17 cellular contexts compared by ENCODE assay signal in genomic region chr7:101104799-101105198, GRCh38. TPM values are rescaled to one million over a fixed set of nuclear protein-coding genes. Genes with fewer than 3 reads are reported as not detected.
DNase-seq lines count a peak whose midpoint lies in the region; ATAC-seq, FAIRE-seq and TF ChIP-seq lines count a peak whose summit lies in the region.
"Had no signal": no experiment of that assay in that cellular context is flagged by ENCODE, and none has a peak within 500 bp of the region (broad histone marks: within the 10 kb centered on the region; RNA-seq: fewer than 3 reads in every experiment).

No MANE protein-coding gene starts in this region.

- dilution Hi-C loops in IMR-90 (cut with HindIII; ENCODE audit: low sequenced_read_pairs, unreplicated experiment), result no loop called here

- H3K79me2 ChIP-seq in HepG2 (ENCODE audit: insufficient read depth, low read length) (no peaks in the 10 kb centered on the region), PC-9 (ENCODE audit: low read depth) (peaks cover 19% of the 10 kb centered on the region; the same call in 1 of the 2 replicates)

- H3K79me1 ChIP-seq in IMR-90 (ENCODE audit: low read depth in 1 of 2, low read length in 2 of 2), result peaks cover 11 to 38% of the 10 kb centered on the region in 2 experiments; a peak in 3 of 4 replicates

- no peaks in the 10 kb centered on the region for H3K36me3 Mint-ChIP-seq in progenitor cell of endocrine pancreas (ENCODE audit: insufficient read depth)

- POLR2A ChIA-PET in IMR-90 (lab: Charles Lee; ENCODE audit: unreplicated experiment), result no interaction called here
- POLR2A ChIA-PET in HepG2 (lab: Yijun Ruan, JAX), result interaction anchor here (3.2 to 6.3 kb wide), 2 partner anchors 17 to 21 kb away, joined by 52 to 56 read pairs; partner anchors contain the start of gene SERPINE1
- POLR2A ChIA-PET in PC-9 (lab: Charles Lee; ENCODE audit: unreplicated experiment), result interaction anchor here (0.6 kb wide), 1 partner anchor 22 kb away, joined by 4 read pairs; the partner anchor contains the start of gene SERPINE1

- peak overlapping the region; percentile 91 for H2AK5ac ChIP-seq in IMR-90 (ENCODE audit: low read depth, low read length)

- H3K4me1 ChIP-seq in IMR-90 (ENCODE audit: control insufficient read depth, insufficient read depth, low read length) (peaks cover 18% of the 10 kb centered on the region), HepG2 (ENCODE audit: insufficient read depth, low read length) (peaks cover 98% of the 10 kb centered on the region), PC-9 (replicated peaks; ENCODE audit: insufficient read depth) (peaks cover 77% of the 10 kb centered on the region)

- TF ChIP-seq EP300 in HepG2 (IDR thresholded peaks at IDR 0.05; ENCODE audit: low read depth in 2 of 2, low read length in 2 of 2) (no peak), HepG2 (CRISPR knock-in tag; IDR thresholded peaks at IDR 0.05; ENCODE audit: borderline replicate concordance) (no peak)

- H2BK120ac ChIP-seq in IMR-90 (ENCODE audit: low read depth, low read length), result peak overlapping the region; percentile 80

- no CpG with 5 or more reads among the region's 3 CpGs for WGBS in IMR-90 (ENCODE audit: extremely low coverage in 2 of 2, insufficient read length in 1 of 2), 2 experiments
- 76% methylated on average over 3 of the region's 3 CpGs for WGBS in HepG2 (ENCODE audit: low lambda C conversion rate)

- H3K56ac ChIP-seq in IMR-90 (ENCODE audit: extremely low read depth, insufficient read depth, low read length), result no peak overlapping the region

- peak overlapping the region; percentile 75 for H2BK20ac ChIP-seq in IMR-90 (ENCODE audit: low read depth, low read length)

- H3K9me3 Mint-ChIP-seq in progenitor cell of endocrine pancreas (ENCODE audit: low read depth), result no peaks in the 10 kb centered on the region

- H3K9me3 ChIP-seq in IMR-90 (ENCODE audit: control insufficient read depth, insufficient read depth, low read length), result no peaks in the 10 kb centered on the region
- no peaks in the 10 kb centered on the region for H3K9me3 ChIP-seq in HepG2 (ENCODE audit: low read length)
- H3K9me3 ChIP-seq in PC-9 (ENCODE audit: insufficient read depth, low read depth), result no peaks in the 10 kb centered on the region
- H3K9me3 ChIP-seq: BLaER1 treated with 17β-estradiol and CSF1 and Interleukin-3, amounts not matched to agents 10 nM and 100 nM had no signal

- H3K27ac ChIP-seq in IMR-90 (ENCODE audit: insufficient read depth, low read length) (no peak overlapping the region), HepG2 (ENCODE audit: extremely low read length, insufficient read depth, low read length) (peak overlapping the region; percentile 19), PC-9 (no peak overlapping the region)
- H3K27ac ChIP-seq: BLaER1 treated with 17β-estradiol and CSF1 and Interleukin-3, amounts not matched to agents 10 nM and 100 nM had no signal

- H2AK9ac ChIP-seq in IMR-90 (replicated peaks; ENCODE audit: low read depth, low read length, poor library complexity), result peak overlapping the region; percentile 90

- peaks cover 23% of the 10 kb centered on the region for H3K27me3 Mint-ChIP-seq in progenitor cell of endocrine pancreas

- CTCF ChIA-PET in IMR-90 (lab: Yijun Ruan, JAX), result no interaction called here
- CTCF ChIA-PET in HepG2 (lab: Yijun Ruan, JAX; ENCODE audit: low intra/inter-chr PET ratio, low total read pairs), result no interaction called here
- CTCF ChIA-PET in PC-9 (lab: Charles Lee), result no interaction called here

- H4K91ac ChIP-seq in IMR-90 (ENCODE audit: insufficient read depth, low read depth, low read length), result peak overlapping the region; percentile 83

- no peak overlapping the region for H3K4me2 ChIP-seq in IMR-90 (ENCODE audit: low read depth, low read length)
- H3K4me2 ChIP-seq in HepG2 (ENCODE audit: low read depth, low read length), result no peak overlapping the region
- no peak overlapping the region for H3K4me2 ChIP-seq in PC-9

- peak overlapping the region; percentile 91 for H2BK15ac ChIP-seq in IMR-90 (ENCODE audit: low read depth, low read length)

- no peak overlapping the region for H3K4me3 ChIP-seq in IMR-90 (ENCODE audit: insufficient read depth, low read depth, low read length)
- no peak overlapping the region for H3K4me3 ChIP-seq in HepG2 (replicated peaks in 1 of 3; ENCODE audit: insufficient read depth in 1 of 3, low read depth in 2 of 3, low read length in 3 of 3)
- H3K4me3 ChIP-seq in PC-9, result no peak overlapping the region
- H3K4me3 ChIP-seq: BLaER1 treated with 17β-estradiol and CSF1 and Interleukin-3, amounts not matched to agents 10 nM and 100 nM had no signal

- no peak overlapping the region for H3K18ac ChIP-seq in IMR-90 (ENCODE audit: low read depth, low read length)

- no peak overlapping the region for H3K9ac ChIP-seq in IMR-90 (ENCODE audit: low read depth, low read length)
- H3K9ac ChIP-seq in HepG2 (ENCODE audit: insufficient read depth, low read depth, low read length), result no peak overlapping the region

- no peaks in the 10 kb centered on the region for H3K9me2 ChIP-seq in PC-9 (ENCODE audit: insufficient read depth)

- no peak overlapping the region for H4K5ac ChIP-seq in IMR-90 (ENCODE audit: low read depth, low read length)

- peak; percentile 47 for DNase-seq in IMR-90
- peak; percentile 7 for DNase-seq in astrocyte of the hippocampus (ENCODE audit: low read depth, low spot score)
- no peak for DNase-seq in HepG2 (ENCODE audit: low spot score)
- DNase-seq in progenitor cell of endocrine pancreas (ENCODE audit: low spot score, unreplicated experiment), result no peak
- DNase-seq in PC-9, result no peak
- DNase-seq in HuH-7 (ENCODE audit: low spot score), result no peak
- DNase-seq: DMS53, HCEC 1CT, KG1, NCI-H1092, NCI-H2107, NCI-H226, NCI-H526 treated with DMSO at 0.1 percent for 48 hours, Right ventricle myocardium superior had no signal

- peak overlapping the region; percentile 59 for H3K27ac Mint-ChIP-seq in progenitor cell of endocrine pancreas

- H2AFZ ChIP-seq in IMR-90 (replicated peaks; ENCODE audit: low read length, poor library complexity) (peak overlapping the region; percentile 82), HepG2 (ENCODE audit: low read length) (no peak overlapping the region), PC-9 (no peak overlapping the region)

- peaks cover 64% of the 10 kb centered on the region for H3F3A ChIP-seq in PC-9 (ENCODE audit: insufficient read depth, low read depth)

- no peaks in the 10 kb centered on the region; the same call in 1 of the 2 replicates for H4K20me1 ChIP-seq in IMR-90 (ENCODE audit: insufficient read depth, low read length)
- no peaks in the 10 kb centered on the region for H4K20me1 ChIP-seq in HepG2 (ENCODE audit: insufficient read depth, low read length)
- no peaks in the 10 kb centered on the region for H4K20me1 ChIP-seq in PC-9 (ENCODE audit: insufficient read depth)

- H4K8ac ChIP-seq in IMR-90 (ENCODE audit: low read depth in 2 of 2, low read length in 2 of 2), result peak overlapping the region; percentile 36 to 77; a peak in 2 of 4 replicates

- no peaks in the 10 kb centered on the region for H3K36me3 ChIP-seq in IMR-90 (ENCODE audit: control insufficient read depth, insufficient read depth, low read length)
- H3K36me3 ChIP-seq in HepG2 (replicated peaks in 1 of 2; ENCODE audit: control insufficient read depth in 1 of 2, insufficient read depth in 2 of 2, low read length in 2 of 2), result no peaks in the 10 kb centered on the region
- no peaks in the 10 kb centered on the region for H3K36me3 ChIP-seq in PC-9 (ENCODE audit: low read depth)
- H3K36me3 ChIP-seq: BLaER1 treated with 17β-estradiol and CSF1 and Interleukin-3, amounts not matched to agents 10 nM and 100 nM had no signal

- H3K9me1 ChIP-seq in IMR-90 (ENCODE audit: insufficient read depth, low read length), result peaks cover 15% of the 10 kb centered on the region

- H3K23ac ChIP-seq in IMR-90 (ENCODE audit: low read depth, low read length), result peak overlapping the region; percentile 33; the same call in 1 of the 2 replicates

- H3K4me1 Mint-ChIP-seq in progenitor cell of endocrine pancreas (ENCODE audit: low read depth), result no peaks in the 10 kb centered on the region

- TF ChIP-seq RAD21 in IMR-90 (IDR thresholded peaks at IDR 0.05; ENCODE audit: low read length) (no peak), HepG2 (CRISPR knock-in tag; IDR thresholded peaks at IDR 0.05) (no peak)

- FAIRE-seq in HepG2 (lab: Jason Lieb, UNC), result no peak
- FAIRE-seq: HTR-8/SVneo had no signal

- peak overlapping the region; percentile 78 for H3K4ac ChIP-seq in IMR-90 (ENCODE audit: low read depth, low read length)

- in situ Hi-C loops in IMR-90 (cut with MboI; ENCODE audit: low sequenced_read_pairs) (loop anchor here (25.0 kb wide), 1 partner anchor 667 kb away; the partner anchor contains the start of genes MEPCE, PPP1R35 and ZCWPW1), HepG2 (cut with HindIII; ENCODE audit: extremely low pct_ligation_motif_present, low pct_unique_long_range_greater_than_20kb) (no loop called here)

- TF ChIP-seq POLR2A in IMR-90 (IDR thresholded peaks at IDR 0.05; ENCODE audit: low read depth, low read length) (no peak), HepG2 (IDR thresholded peaks at IDR 0.05; ENCODE audit: insufficient read depth in 1 of 2, low read depth in 2 of 2, low read length in 2 of 2) (no peak)

- BruUV-seq in IMR-90 (replicated peaks; lab: Mats Ljungman, UMichigan) (no TSS peak), HepG2 (replicated peaks; lab: Mats Ljungman, UMichigan) (no TSS peak), PC-9 (replicated peaks; lab: Mats Ljungman, UMichigan) (no TSS peak)

- no peak overlapping the region for H3K4me3 Mint-ChIP-seq in progenitor cell of endocrine pancreas (ENCODE audit: low read depth)

- H3K27me3 ChIP-seq in IMR-90 (ENCODE audit: control insufficient read depth, insufficient read depth, low read length) (no peaks in the 10 kb centered on the region), HepG2 (ENCODE audit: control insufficient read depth in 1 of 2, insufficient read depth in 2 of 2, low read length in 2 of 2) (no peaks in the 10 kb centered on the region), PC-9 (ENCODE audit: insufficient read depth, low read depth) (no peaks in the 10 kb centered on the region)

- peak overlapping the region; percentile 68 for H3K14ac ChIP-seq in IMR-90 (replicated peaks; ENCODE audit: low read depth, low read length)

- intact Hi-C loops in IMR-90 (cut with micrococcal nuclease) (no loop called here), HepG2 (cut with micrococcal nuclease; ENCODE audit: unreplicated experiment) (no loop called here), PC-9 (cut with micrococcal nuclease; ENCODE audit: unreplicated experiment) (no loop called here)

- H2BK5ac ChIP-seq in IMR-90 (ENCODE audit: low read depth, low read length, poor library complexity, severe bottlenecking), result peak overlapping the region; percentile 17

- no peak for ATAC-seq in IMR-90 (ENCODE audit: low read depth)
- no peak for ATAC-seq in HepG2
- no peak for ATAC-seq in GM21576 (IDR thresholded peaks at IDR 0.05; ENCODE audit: unreplicated experiment)

- no peak for TF ChIP-seq CTCF in IMR-90 (conservative IDR thresholded peaks at IDR 0.05; ENCODE audit: low read depth, low read length)
- TF ChIP-seq CTCF in HepG2 (CRISPR knock-in tag; IDR thresholded peaks at IDR 0.05), result no peak
- no peak for TF ChIP-seq CTCF in progenitor cell of endocrine pancreas (IDR thresholded peaks at IDR 0.05; ENCODE audit: unreplicated experiment)
- TF ChIP-seq CTCF in PC-9 (conservative IDR thresholded peaks at IDR 0.05), result no peak

RNA-seq across cellular contexts. Expression of gene TRIM56, which starts 19.5 kb away (rescaled TPM):
- total RNA-seq in IMR-90 (2012; rRNA removed), result 3.9 and 4.4 TPM in 2 replicates
- polyA plus RNA-seq in IMR-90 (2012; rRNA removed), result 4.7 and 5.9 TPM in 2 replicates
- polyA plus RNA-seq in IMR-90 (2012; cell fraction: cytosol; rRNA removed), result 2.7 and 2.9 TPM in 2 replicates
- 10.6 and 11.6 TPM in 2 replicates for polyA plus RNA-seq in IMR-90 (2012; cell fraction: nucleus; rRNA removed; ENCODE audit: low replicate concordance)
- total RNA-seq in HepG2 (2016; rRNA removed; fragmentation: Illumina TruSeq; extraction: Trizol), result 7.1 and 8.1 TPM in 2 replicates
- total RNA-seq in HepG2 (2016; cell fraction: cytosol; rRNA removed; fragmentation: Illumina TruSeq; extraction: Trizol; ENCODE audit: low read depth), result 0.51 and 0.88 TPM in 2 replicates
- 7.1 and 7.5 TPM in 2 replicates for total RNA-seq in HepG2 (2016; cell fraction: insoluble cytoplasmic fraction; rRNA removed; fragmentation: Illumina TruSeq; extraction: Trizol)
- 2.1 and 2.7 TPM in 2 replicates for total RNA-seq in HepG2 (2016; cell fraction: membrane; rRNA removed; fragmentation: Illumina TruSeq; extraction: Trizol)
- 5.7 and 8.6 TPM in 2 replicates for total RNA-seq in HepG2 (2016; cell fraction: nucleus; rRNA removed; fragmentation: Illumina TruSeq; extraction: Trizol)
- 3.0 and 3.2 TPM in 2 replicates for polyA plus RNA-seq in HepG2 (2011; rRNA removed)
- 1.3 and 1.8 TPM in 2 replicates for polyA plus RNA-seq in HepG2 (2011; cell fraction: cytosol; rRNA removed)
- 10.1 and 11.0 TPM in 2 replicates for polyA plus RNA-seq in HepG2 (2011; cell fraction: nucleus; rRNA removed)
- polyA plus RNA-seq in HepG2 (2012), result 9.5 and 9.7 TPM in 2 replicates
- polyA plus RNA-seq in HepG2 (2016; cell fraction: cytosol; fragmentation: Illumina TruSeq; extraction: Trizol; ENCODE audit: low read depth), result 0.27 and 0.32 TPM in 2 replicates
- polyA plus RNA-seq in HepG2 (2016; cell fraction: insoluble cytoplasmic fraction; fragmentation: Illumina TruSeq; extraction: Trizol; ENCODE audit: low read depth), result 2.6 and 3.8 TPM in 2 replicates
- polyA plus RNA-seq in HepG2 (2016; cell fraction: membrane; fragmentation: Illumina TruSeq; extraction: Trizol; ENCODE audit: low read depth), result 0.63 and 0.71 TPM in 2 replicates
- 10.0 and 15.0 TPM in 2 replicates for polyA plus RNA-seq in HepG2 (2016; cell fraction: nucleus; fragmentation: Illumina TruSeq; extraction: Trizol; ENCODE audit: insufficient read depth, low read depth)
- polyA minus RNA-seq in HepG2 (2011; rRNA and poly(A)+ RNA removed; ENCODE audit: low replicate concordance), result 14.7 and 16.6 TPM in 2 replicates
- polyA minus RNA-seq in HepG2 (2011; cell fraction: cytosol; rRNA and poly(A)+ RNA removed), result 3.3 and 5.4 TPM in 2 replicates
- 8.6 and 9.3 TPM in 2 replicates for polyA minus RNA-seq in HepG2 (2011; cell fraction: nucleus; rRNA and poly(A)+ RNA removed)
- total RNA-seq in progenitor cell of endocrine pancreas, result 19.3 and 22.0 TPM in 2 replicates
- 72.3 and 81.6 TPM in 2 replicates for total RNA-seq in PC-9 (2021)

RNA-seq across cellular contexts. Expression of gene SERPINE1, which starts 22.1 kb away (rescaled TPM):
- total RNA-seq in IMR-90 (2012; rRNA removed), result 1,441 and 1,485 TPM in 2 replicates
- polyA plus RNA-seq in IMR-90 (2012; rRNA removed), result 2,783 and 2,870 TPM in 2 replicates
- polyA plus RNA-seq in IMR-90 (2012; cell fraction: cytosol; rRNA removed), result 1,325 and 1,597 TPM in 2 replicates
- polyA plus RNA-seq in IMR-90 (2012; cell fraction: nucleus; rRNA removed; ENCODE audit: low replicate concordance), result 924 and 1,074 TPM in 2 replicates
- 9.2 and 21.2 TPM in 2 replicates for total RNA-seq in HepG2 (2016; rRNA removed; fragmentation: Illumina TruSeq; extraction: Trizol)
- total RNA-seq in HepG2 (2016; cell fraction: cytosol; rRNA removed; fragmentation: Illumina TruSeq; extraction: Trizol; ENCODE audit: low read depth), result 3.3 and 3.6 TPM in 2 replicates
- total RNA-seq in HepG2 (2016; cell fraction: insoluble cytoplasmic fraction; rRNA removed; fragmentation: Illumina TruSeq; extraction: Trizol), result 8.0 and 21.0 TPM in 2 replicates
- total RNA-seq in HepG2 (2016; cell fraction: membrane; rRNA removed; fragmentation: Illumina TruSeq; extraction: Trizol), result 8.0 and 9.1 TPM in 2 replicates
- total RNA-seq in HepG2 (2016; cell fraction: nucleus; rRNA removed; fragmentation: Illumina TruSeq; extraction: Trizol), result 18.0 and 20.9 TPM in 2 replicates
- polyA plus RNA-seq in HepG2 (2011; rRNA removed), result 1,576 and 2,365 TPM in 2 replicates
- polyA plus RNA-seq in HepG2 (2011; cell fraction: cytosol; rRNA removed), result 1,491 and 1,809 TPM in 2 replicates
- polyA plus RNA-seq in HepG2 (2011; cell fraction: nucleus; rRNA removed), result 562 and 817 TPM in 2 replicates
- polyA plus RNA-seq in HepG2 (2012), result 545 and 706 TPM in 2 replicates
- polyA plus RNA-seq in HepG2 (2016; cell fraction: cytosol; fragmentation: Illumina TruSeq; extraction: Trizol; ENCODE audit: low read depth), result 3.7 and 4.4 TPM in 2 replicates
- 9.1 and 11.4 TPM in 2 replicates for polyA plus RNA-seq in HepG2 (2016; cell fraction: insoluble cytoplasmic fraction; fragmentation: Illumina TruSeq; extraction: Trizol; ENCODE audit: low read depth)
- 6.1 and 6.8 TPM in 2 replicates for polyA plus RNA-seq in HepG2 (2016; cell fraction: membrane; fragmentation: Illumina TruSeq; extraction: Trizol; ENCODE audit: low read depth)
- 38.3 and 38.7 TPM in 2 replicates for polyA plus RNA-seq in HepG2 (2016; cell fraction: nucleus; fragmentation: Illumina TruSeq; extraction: Trizol; ENCODE audit: insufficient read depth, low read depth)
- polyA minus RNA-seq in HepG2 (2011; rRNA and poly(A)+ RNA removed; ENCODE audit: low replicate concordance), result 6.3 and 1,949 TPM in 2 replicates
- 904 and 1,305 TPM in 2 replicates for polyA minus RNA-seq in HepG2 (2011; cell fraction: cytosol; rRNA and poly(A)+ RNA removed)
- polyA minus RNA-seq in HepG2 (2011; cell fraction: nucleus; rRNA and poly(A)+ RNA removed), result 242 and 430 TPM in 2 replicates
- total RNA-seq in progenitor cell of endocrine pancreas, result 0.11 and 0.14 TPM in 2 replicates
- 36.2 and 45.8 TPM in 2 replicates for total RNA-seq in PC-9 (2021)

RNA-seq across cellular contexts. Expression of gene AP1S1, which starts 49.5 kb away (rescaled TPM):
- 233 and 295 TPM in 2 replicates for total RNA-seq in IMR-90 (2012; rRNA removed)
- 178 and 187 TPM in 2 replicates for polyA plus RNA-seq in IMR-90 (2012; rRNA removed)
- 282 and 325 TPM in 2 replicates for polyA plus RNA-seq in IMR-90 (2012; cell fraction: cytosol; rRNA removed)
- 110 and 121 TPM in 2 replicates for polyA plus RNA-seq in IMR-90 (2012; cell fraction: nucleus; rRNA removed; ENCODE audit: low replicate concordance)
- 57.5 and 77.9 TPM in 2 replicates for total RNA-seq in HepG2 (2016; rRNA removed; fragmentation: Illumina TruSeq; extraction: Trizol)
- 12.5 and 16.2 TPM in 2 replicates for total RNA-seq in HepG2 (2016; cell fraction: cytosol; rRNA removed; fragmentation: Illumina TruSeq; extraction: Trizol; ENCODE audit: low read depth)
- 61.5 and 77.2 TPM in 2 replicates for total RNA-seq in HepG2 (2016; cell fraction: insoluble cytoplasmic fraction; rRNA removed; fragmentation: Illumina TruSeq; extraction: Trizol)
- total RNA-seq in HepG2 (2016; cell fraction: membrane; rRNA removed; fragmentation: Illumina TruSeq; extraction: Trizol), result 27.8 and 28.9 TPM in 2 replicates
- total RNA-seq in HepG2 (2016; cell fraction: nucleus; rRNA removed; fragmentation: Illumina TruSeq; extraction: Trizol), result 21.6 and 22.0 TPM in 2 replicates
- polyA plus RNA-seq in HepG2 (2011; rRNA removed), result 65.2 and 68.1 TPM in 2 replicates
- 72.3 and 73.9 TPM in 2 replicates for polyA plus RNA-seq in HepG2 (2011; cell fraction: cytosol; rRNA removed)
- polyA plus RNA-seq in HepG2 (2011; cell fraction: nucleus; rRNA removed), result 36.3 and 39.1 TPM in 2 replicates
- 37.2 and 44.1 TPM in 2 replicates for polyA plus RNA-seq in HepG2 (2012)
- 12.3 and 17.5 TPM in 2 replicates for polyA plus RNA-seq in HepG2 (2016; cell fraction: cytosol; fragmentation: Illumina TruSeq; extraction: Trizol; ENCODE audit: low read depth)
- 79.7 and 84.4 TPM in 2 replicates for polyA plus RNA-seq in HepG2 (2016; cell fraction: insoluble cytoplasmic fraction; fragmentation: Illumina TruSeq; extraction: Trizol; ENCODE audit: low read depth)
- 20.4 and 24.4 TPM in 2 replicates for polyA plus RNA-seq in HepG2 (2016; cell fraction: membrane; fragmentation: Illumina TruSeq; extraction: Trizol; ENCODE audit: low read depth)
- 37.5 and 48.7 TPM in 2 replicates for polyA plus RNA-seq in HepG2 (2016; cell fraction: nucleus; fragmentation: Illumina TruSeq; extraction: Trizol; ENCODE audit: insufficient read depth, low read depth)
- polyA minus RNA-seq in HepG2 (2011; rRNA and poly(A)+ RNA removed; ENCODE audit: low replicate concordance), result 27.0 and 72.1 TPM in 2 replicates
- 13.5 and 15.9 TPM in 2 replicates for polyA minus RNA-seq in HepG2 (2011; cell fraction: cytosol; rRNA and poly(A)+ RNA removed)
- 6.6 and 8.1 TPM in 2 replicates for polyA minus RNA-seq in HepG2 (2011; cell fraction: nucleus; rRNA and poly(A)+ RNA removed)
- 61.3 and 66.5 TPM in 2 replicates for total RNA-seq in progenitor cell of endocrine pancreas
- total RNA-seq in PC-9 (2021), result 227 and 308 TPM in 2 replicates

Comparison
In these comparisons a context has a peak if more than half of its experiments do, and no peak if none do; other contexts are left out.
1. DNase-seq: peak in IMR-90 (single experiment) and astrocyte of the hippocampus (single experiment); none in HepG2 (single experiment), progenitor cell of endocrine pancreas (single experiment), PC-9 (0 of 2) and HuH-7 (single experiment).
2. RNA of gene SERPINE1, which starts 22.1 kb away (total RNA-seq): 1,441 to 1,485 TPM in IMR-90; 36.2 to 45.8 TPM in PC-9, 3.3 to 21.2 TPM in HepG2 and 0.11 to 0.14 TPM in progenitor cell of endocrine pancreas; every median in the first group is over 10 times any median in the second.